1 cellular context compared by ENCODE assay signal in genomic region chr5:70906624-70907023, GRCh38. TPM values are rescaled to one million over a fixed set of nuclear protein-coding genes. Genes with fewer than 3 reads are reported as not detected.
"Had no signal": no experiment of that assay in that cellular context is flagged by ENCODE, and none has a peak within 500 bp of the region (broad histone marks: within the 10 kb centered on the region; RNA-seq: fewer than 3 reads in every experiment).

No MANE protein-coding gene starts in this region.

RNA-seq across cellular contexts. Expression of gene SERF1A, which starts 6.2 kb away (rescaled TPM):
- total RNA-seq: PC-3 had no signal
